In the genomic region with DNA sequence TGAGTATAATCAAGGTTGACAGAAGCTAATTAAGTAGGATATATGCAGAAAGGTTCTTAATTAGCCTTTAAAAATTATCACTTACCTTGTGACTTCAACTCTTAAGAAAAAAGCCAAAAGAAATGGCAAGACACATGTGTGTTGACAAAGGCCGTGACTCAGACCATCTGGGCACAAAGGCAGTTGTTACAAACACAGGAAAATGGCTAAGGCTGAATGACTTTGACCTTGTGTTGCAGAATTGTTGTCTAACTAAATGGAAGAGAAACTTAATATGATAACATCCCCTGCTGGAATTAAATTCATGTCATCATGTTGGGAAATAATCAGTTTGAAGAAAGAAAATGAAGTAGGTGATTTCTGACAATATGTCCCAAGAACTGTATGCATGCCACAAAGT, we compare ENCODE assay signal across 1 cellular context.
TF ChIP-seq lines count a peak whose summit lies in the region.

No MANE protein-coding gene starts in this region.

TF ChIP-seq in GM23338, 12 proteins besides CTCF, POLR2A, EP300 and RAD21 (continued from another document):
- no peak for TF ChIP-seq REST (IDR thresholded peaks at IDR 0.05; ENCODE audit: unreplicated experiment)
- no peak for TF ChIP-seq ZNF331 (CRISPR knock-in tag; IDR thresholded peaks at IDR 0.05; ENCODE audit: low read depth)
- no peak for TF ChIP-seq CREB1 (CRISPR knock-in tag; IDR thresholded peaks at IDR 0.05; ENCODE audit: low read depth)
- TF ChIP-seq EZH2phosphoT487 (IDR thresholded peaks at IDR 0.05; ENCODE audit: unreplicated experiment): no peak
- no peak for TF ChIP-seq STAT1 (IDR thresholded peaks at IDR 0.05; ENCODE audit: unreplicated experiment)
- no peak for TF ChIP-seq ETS1 (IDR thresholded peaks at IDR 0.05)
